21 cellular contexts compared by ENCODE assay signal in the genomic region with DNA sequence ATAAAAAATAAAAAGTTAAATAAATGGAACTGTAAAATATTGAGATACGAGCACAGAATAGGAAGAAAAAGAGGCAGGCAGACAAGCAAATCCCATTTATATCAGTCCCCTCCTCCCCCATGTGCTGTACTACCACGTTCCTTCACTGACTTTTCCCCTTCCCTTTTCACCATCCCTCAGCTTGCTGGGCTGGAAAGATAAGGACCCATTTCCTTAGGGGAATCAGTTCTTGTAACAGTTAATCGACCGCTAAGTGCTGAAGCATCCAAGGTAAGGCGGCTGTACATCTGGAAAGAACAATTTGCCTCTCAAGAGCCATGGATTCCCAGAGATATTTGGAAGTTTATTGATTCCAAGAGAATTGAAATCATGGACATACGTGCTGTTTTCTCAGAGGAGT.
DNase-seq lines count a peak whose midpoint lies in the region; ATAC-seq and TF ChIP-seq lines count a peak whose summit lies in the region.
"Had no signal": no experiment of that assay in that cellular context is flagged by ENCODE, and none has a peak within 500 bp of the region (broad histone marks: within the 10 kb centered on the region; RNA-seq: fewer than 3 reads in every experiment).

No MANE protein-coding gene starts in this region.

- H3K27me3 ChIP-seq in mammary epithelial cell (ENCODE audit: insufficient read depth, low read length) (no peaks in the 10 kb centered on the region), endodermal cell (ENCODE audit: control insufficient read depth, insufficient read depth, low read length, poor library complexity, severe bottlenecking) (no peaks in the 10 kb centered on the region), aorta (ENCODE audit: control insufficient read depth in 1 of 2, insufficient read depth in 2 of 2, low read length in 1 of 2) (no peaks in the 10 kb centered on the region), tibial artery (no peaks in the 10 kb centered on the region)

- no peaks in the 10 kb centered on the region for H3K9me3 ChIP-seq in mammary epithelial cell (replicated peaks; ENCODE audit: insufficient read depth, low read length)
- peaks cover 4% of the 10 kb centered on the region for H3K9me3 ChIP-seq in endodermal cell (ENCODE audit: control insufficient read depth, low read length)
- H3K9me3 ChIP-seq in aorta (ENCODE audit: control insufficient read depth, low read length), result no peaks in the 10 kb centered on the region
- H3K9me3 ChIP-seq in tibial artery, result no peaks in the 10 kb centered on the region

- H3K27me3 Mint-ChIP-seq in MCF 10A (ENCODE audit: insufficient read depth, unreplicated experiment), result no peaks in the 10 kb centered on the region
- no peaks in the 10 kb centered on the region for H3K27me3 Mint-ChIP-seq in endodermal cell (ENCODE audit: insufficient read depth)
- H3K27me3 Mint-ChIP-seq: B cell had no signal

- H3K27ac ChIP-seq in mammary epithelial cell (ENCODE audit: insufficient read depth, low read depth, low read length) (no peak overlapping the region), endodermal cell (ENCODE audit: low read depth, low read length) (no peak overlapping the region), aorta (ENCODE audit: low read depth in 1 of 2, low read length in 2 of 2) (no peak overlapping the region), tibial artery (no peak overlapping the region)

- TF ChIP-seq CTCF in mammary epithelial cell (conservative IDR thresholded peaks at IDR 0.05 in 1 of 2, IDR thresholded peaks at IDR 0.05 in 1 of 2; ENCODE audit: extremely low read depth in 1 of 2, insufficient read depth in 1 of 2, low read depth in 1 of 2, low read length in 2 of 2) (no peak), MCF 10A (IDR thresholded peaks at IDR 0.05; ENCODE audit: unreplicated experiment) (no peak), endodermal cell (conservative IDR thresholded peaks at IDR 0.05) (no peak), tibial artery (IDR thresholded peaks at IDR 0.05) (no peak)

- in situ Hi-C loops in mammary epithelial cell (cut with MboI; ENCODE audit: low sequenced_read_pairs in 2 of 2), result no loop called here

- intact Hi-C loops in mammary epithelial cell (cut with micrococcal nuclease), result no loop called here
- intact Hi-C loops in MCF 10A (cut with micrococcal nuclease), result no loop called here
- intact Hi-C loops in aorta (cut with DNase I), result no loop called here
- intact Hi-C loops in tibial artery (cut with DNase I; ENCODE audit: low total_unique reads), result no loop called here

- H3K36me3 Mint-ChIP-seq in MCF 10A (ENCODE audit: insufficient read depth, unreplicated experiment) (no peaks in the 10 kb centered on the region), endodermal cell (ENCODE audit: low read depth) (no peaks in the 10 kb centered on the region)

- no peaks in the 10 kb centered on the region for H4K20me1 ChIP-seq in mammary epithelial cell (ENCODE audit: insufficient read depth, low read length)

- no peak overlapping the region for H3K4me3 Mint-ChIP-seq in MCF 10A (ENCODE audit: unreplicated experiment)
- H3K4me3 Mint-ChIP-seq in endodermal cell, result no peak overlapping the region
- H3K4me3 Mint-ChIP-seq: B cell had no signal

- H3K4me1 Mint-ChIP-seq in MCF 10A (ENCODE audit: insufficient read depth, unreplicated experiment) (no peaks in the 10 kb centered on the region), endodermal cell (peaks cover 6% of the 10 kb centered on the region)
- H3K4me1 Mint-ChIP-seq: B cell had no signal

- POLR2A ChIA-PET in MCF 10A (lab: Yijun Ruan, JAX), result no interaction called here

- H3K36me3 ChIP-seq in mammary epithelial cell (ENCODE audit: insufficient read depth, low read length) (no peaks in the 10 kb centered on the region), endodermal cell (ENCODE audit: control insufficient read depth, insufficient read depth, low read length) (no peaks in the 10 kb centered on the region), aorta (ENCODE audit: control insufficient read depth in 1 of 2, insufficient read depth in 2 of 2, low read length in 1 of 2) (no peaks in the 10 kb centered on the region), tibial artery (no peaks in the 10 kb centered on the region)

- H3K9ac ChIP-seq in mammary epithelial cell (ENCODE audit: insufficient read depth, low read length) (no peak overlapping the region), endodermal cell (ENCODE audit: extremely low read depth, low read length, poor library complexity, severe bottlenecking) (no peak overlapping the region)

- 77% methylated on average over 6 of the region's 6 CpGs for WGBS in mammary epithelial cell (ENCODE audit: low coverage, missing lambda C conversion rate)
- 69 to 78% methylated on average over 4 to 6 of the region's 6 CpGs for WGBS in endodermal cell (ENCODE audit: insufficient coverage in 1 of 2, insufficient read length in 1 of 2), 2 experiments
- 36 to 44% methylated on average over 6 of the region's 6 CpGs for WGBS in aorta, 2 donors

- no peaks in the 10 kb centered on the region for H3K4me1 ChIP-seq in mammary epithelial cell (ENCODE audit: insufficient read depth, low read length)
- H3K4me1 ChIP-seq in endodermal cell (ENCODE audit: control insufficient read depth, insufficient read depth, low read length), result peaks cover 5% of the 10 kb centered on the region
- H3K4me1 ChIP-seq in aorta (ENCODE audit: control insufficient read depth in 1 of 2, insufficient read depth in 2 of 2, low read length in 2 of 2), result no peaks in the 10 kb centered on the region
- no peaks in the 10 kb centered on the region for H3K4me1 ChIP-seq in tibial artery

- peak overlapping the region; percentile 9 for H2AFZ ChIP-seq in mammary epithelial cell (ENCODE audit: low read depth, low read length)

- no peak for ATAC-seq in aorta (ENCODE audit: low FRiP score)

- DNase-seq in mammary epithelial cell, result no peak
- DNase-seq in MCF 10A (ENCODE audit: unreplicated experiment), result no peak
- DNase-seq in endodermal cell, result peak; percentile 55
- DNase-seq in left kidney (ENCODE audit: low read depth, low spot score), result peak; percentile 1
- no peak for DNase-seq in aorta
- DNase-seq in activated T-cell treated with anti-CD3 and anti-CD28 coated beads for 4 hours, result no peak
- DNase-seq in tibial artery, result no peak
- DNase-seq: COR-L47, DMS 273 treated with DMSO at 0.1 percent for 48 hours, DND-41, HCEC 1CT, Kasumi-1, MM.1S, NCI-H1105, NCI-H1694, NCI-H2081 treated with DMSO at 0.1 percent for 48 hours, NCI-H2227 treated with DMSO at 0.1 percent for 48 hours, NCI-H510A treated with DMSO at 0.1 percent for 48 hours, NCI-H774, SHP77 treated with DMSO at 0.1 percent for 48 hours had no signal

- dilution Hi-C loops in mammary epithelial cell (cut with HindIII; ENCODE audit: low sequenced_read_pairs), result no loop called here

- no peaks in the 10 kb centered on the region for H3K79me2 ChIP-seq in mammary epithelial cell (ENCODE audit: insufficient read depth, low read length)

- H3K27ac Mint-ChIP-seq in MCF 10A (ENCODE audit: low read depth, unreplicated experiment) (no peak overlapping the region), endodermal cell (no peak overlapping the region)
- H3K27ac Mint-ChIP-seq: B cell had no signal

- no peak overlapping the region for H3K4me2 ChIP-seq in mammary epithelial cell (ENCODE audit: insufficient read depth, low read depth, low read length)

- CTCF ChIA-PET in mammary epithelial cell (lab: Charles Lee; ENCODE audit: low non-redundant PET) (no interaction called here), MCF 10A (lab: Yijun Ruan, JAX) (interaction anchor here (0.8 kb wide), 1 partner anchor 69 kb away, joined by 8 read pairs; no protein-coding TSS in a partner anchor)

- no peak overlapping the region for H3K4me3 ChIP-seq in mammary epithelial cell (replicated peaks in 1 of 3; ENCODE audit: insufficient read depth in 1 of 3, low read depth in 2 of 3, low read length in 3 of 3)
- no peak overlapping the region for H3K4me3 ChIP-seq in endodermal cell (ENCODE audit: low read length)
- no peak overlapping the region for H3K4me3 ChIP-seq in aorta (ENCODE audit: low read length in 2 of 2)
- no peak overlapping the region for H3K4me3 ChIP-seq in tibial artery

- H3K9me3 Mint-ChIP-seq in MCF 10A (ENCODE audit: unreplicated experiment) (peaks cover 2% of the 10 kb centered on the region), endodermal cell (peaks cover 5% of the 10 kb centered on the region)

- BruUV-seq in mammary epithelial cell (replicated peaks; lab: Mats Ljungman, UMichigan) (no TSS peak), MCF 10A (replicated peaks; lab: Mats Ljungman, UMichigan) (no TSS peak)

Comparison
In these comparisons a context has a peak if more than half of its experiments do, and no peak if none do; other contexts are left out.
1. DNase-seq: peak in endodermal cell (single experiment) and left kidney (single experiment); none in mammary epithelial cell (single experiment), MCF 10A (single experiment), aorta (0 of 2), activated T-cell treated with anti-CD3 and anti-CD28 coated beads for 4 hours (single experiment) and tibial artery (0 of 2).